ENCODE assay signal across 16 cellular contexts in genomic region chr14:100471451-100472093, GRCh38.
A peak's percentile ranks its signal among the peaks of the same experiment; 100 is the strongest.
DNase-seq lines count a peak whose midpoint lies in the region; ATAC-seq and TF ChIP-seq lines count a peak whose summit lies in the region.
"Had no signal": no experiment of that assay in that cellular context is flagged by ENCODE, and none has a peak within 500 bp of the region (broad histone marks: within the 10 kb centered on the region; RNA-seq: fewer than 3 reads in every experiment).

No MANE protein-coding gene starts in this region.

- H3K9me3 ChIP-seq in BLaER1 treated with 17β-estradiol and CSF1 and Interleukin-3, amounts not matched to agents 10 nM and 100 nM (replicated peaks in 1 of 11) = no peaks in the 10 kb centered on the region
- no peaks in the 10 kb centered on the region for H3K9me3 ChIP-seq in H9 (ENCODE audit: control insufficient read depth, low read depth, low read length)
- H3K9me3 ChIP-seq: lower lobe of right lung had no signal

- no peak overlapping the region for H3K23ac ChIP-seq in H9 (ENCODE audit: insufficient read length, low read depth, low read length)

- H3K4me3 ChIP-seq in BLaER1 treated with 17β-estradiol and CSF1 and Interleukin-3, amounts not matched to agents 10 nM and 100 nM = no peak overlapping the region
- H3K4me3 ChIP-seq: lower lobe of right lung, SK-N-MC had no signal

- H3K27ac Mint-ChIP-seq in H9 = peak overlapping the region in 2 of 3 experiments; percentile 39 to 67; a peak in 2 of 7 replicates
- peak overlapping the region in 3 of 5 experiments; percentile 15 to 88 (median 76) for H3K27ac Mint-ChIP-seq in brain
- H3K27ac Mint-ChIP-seq: activated naive CD4-positive, alpha-beta T cell treated with anti-CD3 and anti-CD28 coated beads, Interleukin-2, amount 50 U/mL, for 24 hours; nephron progenitor cell; stimulated activated naive CD8-positive, alpha-beta T cell treated with anti-CD3 and anti-CD28 coated beads, Interleukin-15, Interleukin-2, amounts not matched to agents 100 ng/mL and 50 ng/mL, for 24 hours had no signal

- no peak overlapping the region for H3K56ac ChIP-seq in H9 (ENCODE audit: insufficient read length, low read depth, low read length)

- no peak overlapping the region for H2BK15ac ChIP-seq in H9 (ENCODE audit: low read depth, low read length)

- H4K8ac ChIP-seq in H9 (replicated peaks; ENCODE audit: insufficient read length, low read depth, low read length) = no peak overlapping the region

- H3K27me3 ChIP-seq in BLaER1 treated with 17β-estradiol and CSF1 and Interleukin-3, amounts not matched to agents 10 nM and 100 nM = no peaks in the 10 kb centered on the region
- H3K27me3 ChIP-seq in H9 (ENCODE audit: insufficient read depth, low read length) = no peaks in the 10 kb centered on the region

- TF ChIP-seq CTCF in H9 (conservative IDR thresholded peaks at IDR 0.05) (no peak), brain (conservative IDR thresholded peaks at IDR 0.05) (no peak)

- H3K79me1 ChIP-seq in H9 (ENCODE audit: insufficient read depth, low read depth, low read length, poor library complexity, severe bottlenecking) = no peaks in the 10 kb centered on the region

- H3K27ac ChIP-seq in BLaER1 treated with 17β-estradiol and CSF1 and Interleukin-3, amounts not matched to agents 10 nM and 100 nM = no peak overlapping the region
- no peak overlapping the region for H3K27ac ChIP-seq in H9 (ENCODE audit: insufficient read length, low read depth, low read length)
- H3K27ac ChIP-seq: lower lobe of right lung, SK-N-MC, VCaP had no signal

- ATAC-seq in GM21515 (IDR thresholded peaks at IDR 0.05; ENCODE audit: unreplicated experiment) = no peak
- ATAC-seq in HG03135 (IDR thresholded peaks at IDR 0.05; ENCODE audit: unreplicated experiment) = no peak
- ATAC-seq: lower lobe of right lung had no signal

- H3K18ac ChIP-seq in H9 (ENCODE audit: insufficient read length, low read depth, low read length) = no peak overlapping the region

- H2BK5ac ChIP-seq in H9 (ENCODE audit: insufficient read length, low read length) = no peak overlapping the region

- no peak overlapping the region for H4K91ac ChIP-seq in H9 (ENCODE audit: insufficient read length, low read depth, low read length)

- peaks cover 0 to 55% (median 6%) of the 10 kb centered on the region in 11 experiments; a peak in 8 of 22 replicates for H4K20me1 ChIP-seq in BLaER1 treated with 17β-estradiol and CSF1 and Interleukin-3, amounts not matched to agents 10 nM and 100 nM
- H4K20me1 ChIP-seq in H9 (ENCODE audit: control insufficient read depth, insufficient read depth, insufficient read length) = no peaks in the 10 kb centered on the region

- H3K79me2 ChIP-seq in H9 (ENCODE audit: insufficient read depth, low read length) = no peaks in the 10 kb centered on the region

- H3K4me2 ChIP-seq in BLaER1 treated with 17β-estradiol and CSF1 and Interleukin-3, amounts not matched to agents 10 nM and 100 nM = peak overlapping the region in 8 of 11 experiments; percentile 43 to 72 (median 62); a peak in 14 of 22 replicates
- H3K4me2 ChIP-seq in H9 (ENCODE audit: insufficient read depth, insufficient read length, low read length) = no peak overlapping the region

- no peaks in the 10 kb centered on the region; a peak in 1 of 5 replicates for H3K9me3 Mint-ChIP-seq in H9
- H3K9me3 Mint-ChIP-seq in brain = no peaks in the 10 kb centered on the region
- H3K9me3 Mint-ChIP-seq: activated naive CD4-positive, alpha-beta T cell treated with anti-CD3 and anti-CD28 coated beads, Interleukin-2, amount 50 U/mL, for 24 hours; nephron progenitor cell; stimulated activated naive CD8-positive, alpha-beta T cell treated with anti-CD3 and anti-CD28 coated beads, Interleukin-15, Interleukin-2, amounts not matched to agents 100 ng/mL and 50 ng/mL, for 24 hours had no signal

- H3K23me2 ChIP-seq in H9 (ENCODE audit: insufficient read length, low read depth, low read length, poor library complexity, severe bottlenecking) = no peaks in the 10 kb centered on the region

- H2AK5ac ChIP-seq in H9 (ENCODE audit: insufficient read length, low read length) = no peak overlapping the region

- H4K5ac ChIP-seq in H9 (ENCODE audit: insufficient read length, low read depth, low read length) = no peak overlapping the region

- no peak overlapping the region for H3K14ac ChIP-seq in H9 (ENCODE audit: insufficient read depth, low read length)

- H3K9ac ChIP-seq in BLaER1 treated with 17β-estradiol and CSF1 and Interleukin-3, amounts not matched to agents 10 nM and 100 nM = no peak overlapping the region
- H3K9ac ChIP-seq in H9 (ENCODE audit: extremely low read depth, insufficient read length, low read length) = no peak overlapping the region

- no peak for DNase-seq in H9
- peak; percentile 23 for DNase-seq in NCI-H2227 (lab: John Stamatoyannopoulos, UW; ENCODE audit: unreplicated experiment)
- DNase-seq in dedifferentiated amniotic fluid mesenchymal stem cell (ENCODE audit: extremely low spot score) = no peak
- no peak for DNase-seq in NOMO-1 (lab: John Stamatoyannopoulos, UW; ENCODE audit: unreplicated experiment in 2 of 2)
- DNase-seq: Karpas-422, lower lobe of right lung, NCI-H82, nephron progenitor cell had no signal

- H3K4me3 Mint-ChIP-seq in H9 = no peak overlapping the region
- H3K4me3 Mint-ChIP-seq in brain = no peak overlapping the region
- H3K4me3 Mint-ChIP-seq: activated naive CD4-positive, alpha-beta T cell treated with anti-CD3 and anti-CD28 coated beads, Interleukin-2, amount 50 U/mL, for 24 hours; nephron progenitor cell; stimulated activated naive CD8-positive, alpha-beta T cell treated with anti-CD3 and anti-CD28 coated beads, Interleukin-15, Interleukin-2, amounts not matched to agents 100 ng/mL and 50 ng/mL, for 24 hours had no signal

- no peak overlapping the region for H3K4ac ChIP-seq in H9 (ENCODE audit: low read depth, low read length)

- H3K4me1 Mint-ChIP-seq in H9 (peaks cover 9 to 22% of the 10 kb centered on the region in 2 experiments), brain (peaks cover 45% of the 10 kb centered on the region)
- H3K4me1 Mint-ChIP-seq: activated naive CD4-positive, alpha-beta T cell treated with anti-CD3 and anti-CD28 coated beads, Interleukin-2, amount 50 U/mL, for 24 hours had no signal

- H3K36me3 Mint-ChIP-seq in H9 (ENCODE audit: insufficient read depth in 1 of 3, low read depth in 3 of 3) (peaks cover 0 to 2% (median 0%) of the 10 kb centered on the region in 3 experiments; a peak in 2 of 7 replicates), brain (peaks cover 16% of the 10 kb centered on the region)

- whole genome bisulfite sequencing in H9 (ENCODE audit: extremely low coverage, insufficient read length, low lambda C conversion rate) = no CpG with 5 or more reads among the region's 16 CpGs

- no peak overlapping the region for H3T11ph ChIP-seq in H9 (ENCODE audit: low read length)

- H2BK20ac ChIP-seq in H9 (ENCODE audit: low read depth, low read length, poor library complexity, severe bottlenecking) = no peak overlapping the region

- no peak overlapping the region for H2BK120ac ChIP-seq in H9 (ENCODE audit: low read depth, low read length, poor library complexity, severe bottlenecking)

- no peak overlapping the region for H2BK12ac ChIP-seq in H9 (ENCODE audit: insufficient read length, low read depth, low read length)

- peaks cover 0 to 20% (median 14%) of the 10 kb centered on the region in 10 experiments; a peak in 14 of 20 replicates for H3K4me1 ChIP-seq in BLaER1 treated with 17β-estradiol and CSF1 and Interleukin-3, amounts not matched to agents 10 nM and 100 nM
- H3K4me1 ChIP-seq in H9 (ENCODE audit: insufficient read depth, low read length) = peaks cover under 1% of the 10 kb centered on the region; the same call in 1 of the 2 replicates
- H3K4me1 ChIP-seq: lower lobe of right lung had no signal

- no peak overlapping the region for H2AFZ ChIP-seq in H9 (ENCODE audit: low read length)

- H3K36me3 ChIP-seq in BLaER1 treated with 17β-estradiol and CSF1 and Interleukin-3, amounts not matched to agents 10 nM and 100 nM = peaks cover 0 to 18% (median 0%) of the 10 kb centered on the region in 11 experiments; a peak in 5 of 22 replicates

- peaks cover 29% of the 10 kb centered on the region for H3K27me3 Mint-ChIP-seq in H9 (ENCODE audit: low read depth)
- H3K27me3 Mint-ChIP-seq in brain = peaks cover 4% of the 10 kb centered on the region
- H3K27me3 Mint-ChIP-seq: activated naive CD4-positive, alpha-beta T cell treated with anti-CD3 and anti-CD28 coated beads, Interleukin-2, amount 50 U/mL, for 24 hours; stimulated activated naive CD8-positive, alpha-beta T cell treated with anti-CD3 and anti-CD28 coated beads, Interleukin-15, Interleukin-2, amounts not matched to agents 100 ng/mL and 50 ng/mL, for 24 hours had no signal
